Comparison of ENCODE assay signal across 27 cellular contexts in the genomic region with DNA sequence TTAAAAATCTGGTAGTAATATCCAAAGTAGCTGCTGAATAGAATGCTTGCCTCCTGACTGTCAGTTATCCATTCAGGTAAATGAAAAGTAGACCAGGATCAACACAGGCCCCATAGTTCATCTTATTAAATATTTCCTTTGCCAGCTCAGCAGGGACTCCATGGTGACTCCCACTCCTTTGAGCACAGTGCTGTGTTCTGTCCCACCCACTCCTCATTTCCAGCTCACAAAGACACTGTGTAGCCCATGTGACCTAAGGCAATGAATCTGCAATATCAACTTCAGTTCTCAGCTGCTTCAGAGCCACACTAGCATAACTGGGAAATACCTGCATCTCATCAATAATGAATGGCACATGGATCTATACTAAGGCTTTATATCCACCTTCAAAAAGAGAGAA.
"Had no signal": no experiment of that assay in that cellular context is flagged by ENCODE, and none has a peak within 500 bp of the region (broad histone marks: within the 10 kb centered on the region; RNA-seq: fewer than 3 reads in every experiment).

No MANE protein-coding gene starts in this region.

- H3K4me3 Mint-ChIP-seq: dendritic cell treated with granulocyte-macrophage colony-stimulating factor and Interleukin-4, amounts not matched to agents 40 ng/mL and 50 ng/mL, for 4 days; endodermal cell; natural killer cell; neural crest cell; stimulated activated naive CD8-positive, alpha-beta T cell treated with anti-CD3 and anti-CD28 coated beads, Interleukin-15, amount 100 ng/mL, for 72 hours had no signal

- H3K4me3 ChIP-seq: colonic mucosa, esophagus muscularis mucosa, gastroesophageal sphincter, heart right ventricle, left ventricle myocardium inferior, lower lobe of right lung, prostate gland, sigmoid colon, spleen, suprapubic skin, transverse colon, upper lobe of right lung, uterus had no signal

- FAIRE-seq: islet of Langerhans had no signal

- H3K36me3 Mint-ChIP-seq: natural killer cell had no signal

- H3K4me1 ChIP-seq: colonic mucosa, esophagus muscularis mucosa, foreskin keratinocyte, gastroesophageal sphincter, heart right ventricle, left ventricle myocardium inferior, lower lobe of right lung, prostate gland, sigmoid colon, spleen, suprapubic skin, transverse colon, upper lobe of right lung, uterus had no signal

- DNase-seq: colonic mucosa; effector CD8-positive, alpha-beta T cell; endodermal cell; foreskin keratinocyte; heart right ventricle; hippocampal formation; left colon; left ventricle myocardium inferior; lower lobe of right lung; natural killer cell; right cardiac atrium; sigmoid colon; spleen; stimulated activated CD4-positive, alpha-beta T cell treated with anti-CD3 and anti-CD28 coated beads, Interleukin-4, amount 100 ng/mL, for 4 hours; stimulated activated naive CD4-positive, alpha-beta T cell; stimulated activated naive CD8-positive, alpha-beta T cell treated with anti-CD3 and anti-CD28 coated beads, Interleukin-15, amount 100 ng/mL, for 72 hours; transverse colon; upper lobe of right lung; uterus had no signal

- H3K9me3 ChIP-seq: colonic mucosa, esophagus muscularis mucosa, gastroesophageal sphincter, heart right ventricle, left ventricle myocardium inferior, lower lobe of right lung, prostate gland, sigmoid colon, spleen, suprapubic skin, transverse colon, upper lobe of right lung, uterus had no signal

- H3K27me3 ChIP-seq: colonic mucosa, esophagus muscularis mucosa, foreskin keratinocyte, gastroesophageal sphincter, heart right ventricle, sigmoid colon, spleen, suprapubic skin, transverse colon, upper lobe of right lung, uterus had no signal

- H3K36me3 ChIP-seq: colonic mucosa, esophagus muscularis mucosa, gastroesophageal sphincter, heart right ventricle, left ventricle myocardium inferior, lower lobe of right lung, prostate gland, sigmoid colon, spleen, suprapubic skin, transverse colon, upper lobe of right lung, uterus had no signal

- ATAC-seq: foreskin keratinocyte; gastroesophageal sphincter; heart right ventricle; left colon; lower lobe of right lung; natural killer cell; right cardiac atrium; stimulated activated naive CD8-positive, alpha-beta T cell treated with anti-CD3 and anti-CD28 coated beads, Interleukin-15, amount 100 ng/mL, for 72 hours; upper lobe of right lung had no signal

- H3K27ac Mint-ChIP-seq: dendritic cell treated with granulocyte-macrophage colony-stimulating factor and Interleukin-4, amounts not matched to agents 40 ng/mL and 50 ng/mL, for 4 days; endodermal cell; natural killer cell; stimulated activated naive CD8-positive, alpha-beta T cell treated with anti-CD3 and anti-CD28 coated beads, Interleukin-15, amount 100 ng/mL, for 72 hours had no signal

- H3K4me1 Mint-ChIP-seq: endodermal cell; natural killer cell; stimulated activated naive CD8-positive, alpha-beta T cell treated with anti-CD3 and anti-CD28 coated beads, Interleukin-15, amount 100 ng/mL, for 72 hours had no signal

- H3K9me3 Mint-ChIP-seq: dendritic cell treated with granulocyte-macrophage colony-stimulating factor and Interleukin-4, amounts not matched to agents 40 ng/mL and 50 ng/mL, for 4 days; neural crest cell; stimulated activated naive CD8-positive, alpha-beta T cell treated with anti-CD3 and anti-CD28 coated beads, Interleukin-15, amount 100 ng/mL, for 72 hours had no signal

- H3K27me3 Mint-ChIP-seq: dendritic cell treated with granulocyte-macrophage colony-stimulating factor and Interleukin-4, amounts not matched to agents 40 ng/mL and 50 ng/mL, for 4 days; stimulated activated naive CD8-positive, alpha-beta T cell treated with anti-CD3 and anti-CD28 coated beads, Interleukin-15, amount 100 ng/mL, for 72 hours had no signal

- H3K27ac ChIP-seq: colonic mucosa, epithelial cell of prostate, esophagus muscularis mucosa, foreskin keratinocyte, gastroesophageal sphincter, heart right ventricle, left ventricle myocardium inferior, lower lobe of right lung, prostate gland, sigmoid colon, spleen, suprapubic skin, transverse colon, upper lobe of right lung, uterus had no signal
